ENCODE assay signal across 10 cellular contexts in the genomic region with DNA sequence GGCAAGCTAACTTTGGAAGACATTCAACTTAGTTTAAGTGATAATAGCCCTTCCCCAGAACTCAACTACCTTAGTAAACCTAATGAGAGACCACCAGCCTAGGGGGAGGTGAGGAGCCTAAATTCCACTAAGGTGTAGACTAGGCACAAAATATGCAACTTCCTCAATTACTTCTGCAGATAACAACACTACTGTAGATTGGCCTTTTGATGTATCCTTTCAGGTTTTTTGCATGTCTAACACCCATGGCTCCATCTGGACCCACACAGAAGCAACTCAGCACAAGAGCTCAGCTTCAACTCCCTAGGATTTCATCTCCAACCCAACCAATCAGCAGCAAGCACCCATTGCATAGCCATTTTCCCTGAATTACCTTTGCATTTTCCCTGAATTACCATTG.
"Had no signal": no experiment of that assay in that cellular context is flagged by ENCODE, and none has a peak within 500 bp of the region (broad histone marks: within the 10 kb centered on the region; RNA-seq: fewer than 3 reads in every experiment).

No MANE protein-coding gene starts in this region.

- ATAC-seq: HCT116 had no signal

- H3K4me3 Mint-ChIP-seq: H9, HFFc6 had no signal

- H3K27ac ChIP-seq: GM23248 had no signal

- H3K9ac ChIP-seq: GM23248 had no signal

- H3K27ac Mint-ChIP-seq: H9, HFFc6 had no signal

- DNase-seq: GM23248, GOT3, H7, H9, HCEC 1CT, HFFc6 had no signal

- H2AFZ ChIP-seq: GM23248 had no signal

- H3K36me3 ChIP-seq: HAP-1 had no signal

- H3K9me3 ChIP-seq: HAP-1 had no signal

- H3K4me3 ChIP-seq: GM23248, HAP-1 had no signal

- FAIRE-seq: H1, H54 had no signal
